Comparison of ENCODE assay signal across 8 cellular contexts in genomic region chr12:53079226-53080117, GRCh38. TPM values are rescaled to one million over a fixed set of nuclear protein-coding genes. Genes with fewer than 3 reads are reported as not detected.
DNase-seq lines count a peak whose midpoint lies in the region; ATAC-seq and TF ChIP-seq lines count a peak whose summit lies in the region.

A gene with protein sequence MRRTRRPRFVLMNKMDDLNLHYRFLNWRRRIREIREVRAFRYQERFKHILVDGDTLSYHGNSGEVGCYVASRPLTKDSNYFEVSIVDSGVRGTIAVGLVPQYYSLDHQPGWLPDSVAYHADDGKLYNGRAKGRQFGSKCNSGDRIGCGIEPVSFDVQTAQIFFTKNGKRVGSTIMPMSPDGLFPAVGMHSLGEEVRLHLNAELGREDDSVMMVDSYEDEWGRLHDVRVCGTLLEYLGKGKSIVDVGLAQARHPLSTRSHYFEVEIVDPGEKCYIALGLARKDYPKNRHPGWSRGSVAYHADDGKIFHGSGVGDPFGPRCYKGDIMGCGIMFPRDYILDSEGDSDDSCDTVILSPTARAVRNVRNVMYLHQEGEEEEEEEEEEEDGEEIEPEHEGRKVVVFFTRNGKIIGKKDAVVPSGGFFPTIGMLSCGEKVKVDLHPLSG (minus strand): TSS chr12:53079390. CDS start chr12:53079333, 57 bp downstream.

- no peaks in the 10 kb centered on the region for H3K9me3 Mint-ChIP-seq in activated naive CD4-positive, alpha-beta T cell treated with anti-CD3 and anti-CD28 coated beads, Interleukin-2, amount 50 U/mL, for 24 hours

- peak within 1 kb of the TSS; percentile 98 for H3K27ac Mint-ChIP-seq in activated naive CD4-positive, alpha-beta T cell treated with anti-CD3 and anti-CD28 coated beads, Interleukin-2, amount 50 U/mL, for 24 hours

- H3K27me3 ChIP-seq in GM06990 (replicated peaks; ENCODE audit: control insufficient read depth, insufficient read depth, low read length) (no peaks in the 10 kb centered on the region), osteoblast (ENCODE audit: insufficient read depth, low read length) (no peaks in the 10 kb centered on the region), thoracic aorta (replicated peaks; ENCODE audit: insufficient read depth) (no peaks in the 10 kb centered on the region)

- peaks cover 4% of the 10 kb centered on the region for H3K36me3 Mint-ChIP-seq in activated naive CD4-positive, alpha-beta T cell treated with anti-CD3 and anti-CD28 coated beads, Interleukin-2, amount 50 U/mL, for 24 hours

- H3K4me1 Mint-ChIP-seq in activated naive CD4-positive, alpha-beta T cell treated with anti-CD3 and anti-CD28 coated beads, Interleukin-2, amount 50 U/mL, for 24 hours, result peaks cover 52% of the 10 kb centered on the region

- no peaks in the 10 kb centered on the region for H3K9me3 ChIP-seq in osteoblast (ENCODE audit: low read depth, low read length)
- H3K9me3 ChIP-seq in thoracic aorta, result no peaks in the 10 kb centered on the region

- ATAC-seq in HG02588 (IDR thresholded peaks at IDR 0.05; ENCODE audit: unreplicated experiment) (peak; percentile 99), SK-N-SH treated with all-trans-retinoic acid at 6 μM for 48 hours (peak; percentile 98), thoracic aorta (ENCODE audit: insufficient number of reproducible peaks, low FRiP score, low read depth) (peak; percentile 97)

- peak; percentile 97 for DNase-seq in GM06990 (ENCODE audit: extremely low read depth, insufficient read length)
- DNase-seq in NCI-H1092 (lab: John Stamatoyannopoulos, UW), result peak; percentile 87
- DNase-seq in globus pallidus (ENCODE audit: low spot score), result peak; percentile 96
- peak; percentile 99 for DNase-seq in osteoblast (ENCODE audit: insufficient read length, low spot score, missing footprints)
- peak; percentile 97 for DNase-seq in thoracic aorta (ENCODE audit: low spot score)

- no peaks in the 10 kb centered on the region for H4K20me1 ChIP-seq in osteoblast (ENCODE audit: insufficient read depth, low read length)

- H3K36me3 ChIP-seq in GM06990 (ENCODE audit: control insufficient read depth, insufficient read depth, low read length) (peaks cover 12% of the 10 kb centered on the region), osteoblast (ENCODE audit: insufficient read depth, low read length) (peaks cover 32% of the 10 kb centered on the region), thoracic aorta (peaks cover 26% of the 10 kb centered on the region)

- H3K79me2 ChIP-seq in osteoblast (ENCODE audit: insufficient read depth, low read length), result peaks cover 34% of the 10 kb centered on the region

- H3K27ac ChIP-seq in osteoblast (ENCODE audit: low read depth, low read length) (peak within 1 kb of the TSS; percentile 90), thoracic aorta (peak within 1 kb of the TSS; percentile 89 to 92)

- peak within 1 kb of the TSS; percentile 77 for H2AFZ ChIP-seq in osteoblast (ENCODE audit: low read length)

- H3K4me3 ChIP-seq in GM06990 (replicated peaks; ENCODE audit: low read depth, low read length) (peak within 1 kb of the TSS; percentile 88), osteoblast (ENCODE audit: insufficient read depth, low read length) (peak within 1 kb of the TSS; percentile 85), thoracic aorta (peak within 1 kb of the TSS; percentile 86)

- peak within 1 kb of the TSS; percentile 96 for H3K4me3 Mint-ChIP-seq in activated naive CD4-positive, alpha-beta T cell treated with anti-CD3 and anti-CD28 coated beads, Interleukin-2, amount 50 U/mL, for 24 hours

- peaks cover 24% of the 10 kb centered on the region for H3K4me1 ChIP-seq in osteoblast (ENCODE audit: insufficient read depth, low read length)
- H3K4me1 ChIP-seq in thoracic aorta (ENCODE audit: control insufficient read depth in 1 of 2, low read depth in 2 of 2), result peaks cover 21 to 42% of the 10 kb centered on the region in 2 donors

- no peaks in the 10 kb centered on the region for H3K27me3 Mint-ChIP-seq in activated naive CD4-positive, alpha-beta T cell treated with anti-CD3 and anti-CD28 coated beads, Interleukin-2, amount 50 U/mL, for 24 hours

- no peak for TF ChIP-seq CTCF in GM06990 (IDR thresholded peaks at IDR 0.05; ENCODE audit: insufficient read depth, low read length, poor library complexity, severe bottlenecking)
- TF ChIP-seq CTCF in osteoblast (IDR thresholded peaks at IDR 0.05; ENCODE audit: extremely low read depth, low read depth, low read length), result no peak
- no peak for TF ChIP-seq CTCF in thoracic aorta (IDR thresholded peaks at IDR 0.05)

- peak within 1 kb of the TSS; percentile 93 for H3K4me2 ChIP-seq in osteoblast (ENCODE audit: insufficient read depth, low read length)

TF ChIP-seq in SK-N-SH treated with all-trans-retinoic acid at 6 μM for 48 hours, 23 proteins besides CTCF, POLR2A, EP300 and RAD21:
- 0 out of 2 replicates have a peak, but pooled peaks have one; percentile 10 for TF ChIP-seq ESRRG (CRISPR knock-in tag; IDR thresholded peaks at IDR 0.05)
- TF ChIP-seq ZC3H10 (CRISPR knock-in tag; IDR thresholded peaks at IDR 0.05), result no peak
- peak; percentile 43; the same call in 1 of the 2 replicates for TF ChIP-seq ZNF70 (CRISPR knock-in tag; IDR thresholded peaks at IDR 0.05)

RNA-seq across cellular contexts. Expression of the gene that starts here (rescaled TPM):
- total RNA-seq in osteoblast (25.6 and 26.8 TPM in 2 replicates), thoracic aorta (10 to 100 TPM; 68.0 to 94.8 TPM)

Comparison
In these comparisons a context has a peak if more than half of its experiments do, and no peak if none do; other contexts are left out.
1. Peak in every context shown above with its lines: DNase-seq, ATAC-seq, H3K4me3 ChIP-seq and H3K27ac ChIP-seq.